Comparison of ENCODE assay signal across 8 cellular contexts in genomic region chr10:13712799-13713581, GRCh38.
DNase-seq lines count a peak whose midpoint lies in the region; ATAC-seq and TF ChIP-seq lines count a peak whose summit lies in the region.

No MANE protein-coding gene starts in this region.

- peak overlapping the region; percentile 64 for H3K4me3 ChIP-seq in OCI-LY3 (ENCODE audit: low read length)
- H3K4me3 ChIP-seq in mesodermal cell (ENCODE audit: extremely low read depth, insufficient read depth, low read length, poor library complexity, severe bottlenecking) = no peak overlapping the region

- H3K27ac Mint-ChIP-seq in CD14-positive monocyte (peak overlapping the region; percentile 74 to 95 (median 88)), chondrocyte (ENCODE audit: unreplicated experiment) (peak overlapping the region; percentile 89)

- peak overlapping the region; percentile 100 for H3K27ac ChIP-seq in OCI-LY3 (ENCODE audit: low read length)
- H3K27ac ChIP-seq in mesodermal cell (ENCODE audit: low read depth, low read length, severe bottlenecking) = peak overlapping the region; percentile 88

- peak; percentile 89 for DNase-seq in CD14-positive monocyte (ENCODE audit: low spot score)
- DNase-seq in chondrocyte (ENCODE audit: low spot score) = no peak
- DNase-seq in ureter (ENCODE audit: low spot score) = peak; percentile 63
- no peak for DNase-seq in HUDEP-2 (lab: John Stamatoyannopoulos, UW; ENCODE audit: unreplicated experiment in 76 of 76)

- H3K9me3 ChIP-seq in OCI-LY3 (ENCODE audit: insufficient read depth, low read length) = no peaks in the 10 kb centered on the region
- H3K9me3 ChIP-seq in mesodermal cell (ENCODE audit: control insufficient read depth, low read length) = no peaks in the 10 kb centered on the region

- H3K27me3 Mint-ChIP-seq in CD14-positive monocyte (ENCODE audit: low read depth in 3 of 3) (peaks cover 3 to 8% (median 5%) of the 10 kb centered on the region in 3 donors), chondrocyte (ENCODE audit: low read depth) (no peaks in the 10 kb centered on the region)

- H3K36me3 ChIP-seq in OCI-LY3 (replicated peaks; ENCODE audit: low read depth, low read length) (no peaks in the 10 kb centered on the region), mesodermal cell (ENCODE audit: control insufficient read depth, insufficient read depth, low read length) (peaks cover 6% of the 10 kb centered on the region)

- ATAC-seq in GM18867 (IDR thresholded peaks at IDR 0.05; ENCODE audit: unreplicated experiment) (peak; percentile 84), HG02970 (IDR thresholded peaks at IDR 0.05; ENCODE audit: low FRiP score, unreplicated experiment) (peak; percentile 63)

- WGBS in mesodermal cell (ENCODE audit: insufficient coverage in 2 of 2), 2 experiments = 23 to 31% methylated on average over 4 of the region's 6 CpGs

- H3K79me2 ChIP-seq in OCI-LY3 (ENCODE audit: low read length) = peaks cover 7% of the 10 kb centered on the region

- H2AFZ ChIP-seq in OCI-LY3 (ENCODE audit: low read depth, low read length) = no peak overlapping the region

- peak overlapping the region; percentile 86 for H3K9ac ChIP-seq in OCI-LY3 (ENCODE audit: low read length)

- H3K4me2 ChIP-seq in OCI-LY3 (ENCODE audit: low read length) = peak overlapping the region; percentile 84

- H3K4me1 ChIP-seq in OCI-LY3 (ENCODE audit: low read length) = peaks cover 66% of the 10 kb centered on the region
- peaks cover 70% of the 10 kb centered on the region for H3K4me1 ChIP-seq in mesodermal cell (ENCODE audit: control insufficient read depth, insufficient read depth, low read length, poor library complexity, severe bottlenecking)

- intact Hi-C loops in CD14-positive monocyte (cut with micrococcal nuclease) = loop anchor here in 1 of 2 donors (5.0 kb wide), 1 partner anchor 159 kb away; no protein-coding TSS in a partner anchor

- H3K9me3 Mint-ChIP-seq in CD14-positive monocyte = no peaks in the 10 kb centered on the region
- H3K9me3 Mint-ChIP-seq in chondrocyte (ENCODE audit: low read depth) = no peaks in the 10 kb centered on the region

- no peak for TF ChIP-seq CTCF in CD14-positive monocyte (IDR thresholded peaks at IDR 0.05)
- TF ChIP-seq CTCF in OCI-LY3 (IDR thresholded peaks at IDR 0.05; ENCODE audit: low read depth, low read length) = no peak
- no peak for TF ChIP-seq CTCF in chondrocyte (IDR thresholded peaks at IDR 0.05)

- H3K36me3 Mint-ChIP-seq in CD14-positive monocyte (no peaks in the 10 kb centered on the region), chondrocyte (ENCODE audit: low read depth) (peaks cover 15% of the 10 kb centered on the region)

- no peaks in the 10 kb centered on the region for H4K20me1 ChIP-seq in OCI-LY3 (ENCODE audit: insufficient read depth, low read length)

- H3K4me3 Mint-ChIP-seq in CD14-positive monocyte (peak overlapping the region in 1 of 2 donors; percentile 63), chondrocyte (ENCODE audit: unreplicated experiment) (no peak overlapping the region)

- H3K4me1 Mint-ChIP-seq in CD14-positive monocyte (peaks cover 26% of the 10 kb centered on the region), chondrocyte (ENCODE audit: low read depth) (peaks cover 68% of the 10 kb centered on the region)

- no peaks in the 10 kb centered on the region for H3K27me3 ChIP-seq in OCI-LY3 (ENCODE audit: low read depth, low read length)

Comparison
In these comparisons a context has a peak if more than half of its experiments do, and no peak if none do; other contexts are left out.
1. DNase-seq: peak in CD14-positive monocyte (single experiment) and ureter (single experiment); none in chondrocyte (single experiment) and HUDEP-2 (0 of 76).